19 cellular contexts compared by ENCODE assay signal in genomic region chr1:183914891-183915290, GRCh38.
"Had no signal": no experiment of that assay in that cellular context is flagged by ENCODE, and none has a peak within 500 bp of the region (broad histone marks: within the 10 kb centered on the region; RNA-seq: fewer than 3 reads in every experiment).

No MANE protein-coding gene starts in this region.

- H3K9me3 Mint-ChIP-seq: activated CD4-positive, alpha-beta memory T cell treated with anti-CD3 and anti-CD28 coated beads, Interleukin-2, amount 10 ng/mL, durations not matched to agents 7 days and 5 days; activated naive CD8-positive, alpha-beta T cell treated with anti-CD3 and anti-CD28 coated beads for 36 hours; brain; central memory CD8-positive, alpha-beta T cell; naive thymus-derived CD4-positive, alpha-beta T cell; T-cell had no signal

- H3K9me3 ChIP-seq: gastrocnemius medialis, heart right ventricle, mucosa of descending colon had no signal

- H3K9ac ChIP-seq: parathyroid adenoma had no signal

- H3K27me3 ChIP-seq: gastrocnemius medialis, heart right ventricle had no signal

- H3K27ac Mint-ChIP-seq: activated CD4-positive, alpha-beta memory T cell treated with anti-CD3 and anti-CD28 coated beads, Interleukin-2, amount 10 ng/mL, durations not matched to agents 7 days and 5 days; activated CD4-positive, alpha-beta T cell treated with anti-CD3 and anti-CD28 coated beads for 36 hours; activated naive CD8-positive, alpha-beta T cell treated with anti-CD3 and anti-CD28 coated beads for 36 hours; stimulated activated naive B cell treated with anti-CD40 and anti-IgM and Interleukin-4, amounts not matched to agents 10 μg/mL and 1 μg/mL and 100 μg/mL, for 72 hours; T-cell had no signal

- H3K4me3 ChIP-seq: coronary artery, gastrocnemius medialis, heart right ventricle, mucosa of descending colon had no signal

- ATAC-seq: naive thymus-derived CD4-positive, alpha-beta T cell; stimulated activated naive B cell treated with anti-CD40 and anti-IgM and Interleukin-4, amounts not matched to agents 10 μg/mL and 1 μg/mL and 100 μg/mL, for 72 hours had no signal

- DNase-seq: activated CD4-positive, alpha-beta memory T cell treated with anti-CD3 and anti-CD28 coated beads, Interleukin-2, amount 10 ng/mL, durations not matched to agents 7 days and 5 days; activated naive CD8-positive, alpha-beta T cell treated with anti-CD3 and anti-CD28 coated beads for 36 hours; effector memory CD4-positive, alpha-beta T cell; gastrocnemius medialis; heart right ventricle; left cardiac atrium; mucosa of descending colon; naive thymus-derived CD4-positive, alpha-beta T cell; stimulated activated CD4-positive, alpha-beta T cell treated with anti-CD3 and anti-CD28 coated beads, Interleukin-2, amount 100 ng/mL, for 48 hours; stimulated activated naive B cell treated with anti-CD40 and anti-IgM and Interleukin-4, amounts not matched to agents 10 μg/mL and 1 μg/mL and 100 μg/mL, for 72 hours; T-cell; T-helper 9 cell; trophoblast cell; WERI-Rb-1 had no signal

- H3K36me3 ChIP-seq: gastrocnemius medialis had no signal

- H3K27me3 Mint-ChIP-seq: activated CD4-positive, alpha-beta memory T cell treated with anti-CD3 and anti-CD28 coated beads, Interleukin-2, amount 10 ng/mL, durations not matched to agents 7 days and 5 days; activated CD4-positive, alpha-beta T cell treated with anti-CD3 and anti-CD28 coated beads for 36 hours; activated naive CD8-positive, alpha-beta T cell treated with anti-CD3 and anti-CD28 coated beads for 36 hours; brain; central memory CD8-positive, alpha-beta T cell; naive thymus-derived CD4-positive, alpha-beta T cell; stimulated activated naive B cell treated with anti-CD40 and anti-IgM and Interleukin-4, amounts not matched to agents 10 μg/mL and 1 μg/mL and 100 μg/mL, for 72 hours; T-cell had no signal

- H3K4me3 Mint-ChIP-seq: activated CD4-positive, alpha-beta memory T cell treated with anti-CD3 and anti-CD28 coated beads, Interleukin-2, amount 10 ng/mL, durations not matched to agents 7 days and 5 days; activated CD4-positive, alpha-beta T cell treated with anti-CD3 and anti-CD28 coated beads for 36 hours; activated naive CD8-positive, alpha-beta T cell treated with anti-CD3 and anti-CD28 coated beads for 36 hours; central memory CD8-positive, alpha-beta T cell; stimulated activated naive B cell treated with anti-CD40 and anti-IgM and Interleukin-4, amounts not matched to agents 10 μg/mL and 1 μg/mL and 100 μg/mL, for 72 hours; T-cell had no signal

- H3K27ac ChIP-seq: parathyroid adenoma, WERI-Rb-1 had no signal
